1 cellular context compared by ENCODE assay signal in genomic region chr4:174119051-174119450, GRCh38.
TF ChIP-seq lines count a peak whose summit lies in the region.

No MANE protein-coding gene starts in this region.

TF ChIP-seq in K562, 482 proteins besides CTCF, POLR2A, EP300 and RAD21 (continued from another document):
- TF ChIP-seq PRDM10 (IDR thresholded peaks at IDR 0.05; ENCODE audit: partially characterized antibody) (peak; percentile 12), MYBL2 (IDR thresholded peaks at IDR 0.05; ENCODE audit: low read depth) (no peak), MYBL2 (CRISPR knock-in tag; IDR thresholded peaks at IDR 0.05; ENCODE audit: borderline replicate concordance) (no peak), NR2C1 (IDR thresholded peaks at IDR 0.05) (no peak), NR2C1 (tag; IDR thresholded peaks at IDR 0.05) (no peak), HDAC1 (IDR thresholded peaks at IDR 0.05) (no peak), CEBPG (CRISPR knock-in tag; IDR thresholded peaks at IDR 0.05) (no peak), CEBPG (tag; conservative IDR thresholded peaks at IDR 0.05 in 1 of 2, IDR thresholded peaks at IDR 0.05 in 1 of 2) (0 out of 4 replicates have a peak, but pooled peaks of 1 of the 2 experiments have one; percentile 28)
